Comparison of ENCODE assay signal across 20 cellular contexts in genomic region chr6:44285552-44286284, GRCh38. TPM values are rescaled to one million over a fixed set of nuclear protein-coding genes. Genes with fewer than 3 reads are reported as not detected.
A peak's percentile ranks its signal among the peaks of the same experiment; 100 is the strongest.
DNase-seq lines count a peak whose midpoint lies in the region; ATAC-seq, FAIRE-seq and TF ChIP-seq lines count a peak whose summit lies in the region.
"Had no signal": no experiment of that assay in that cellular context is flagged by ENCODE, and none has a peak within 500 bp of the region (broad histone marks: within the 10 kb centered on the region; RNA-seq: fewer than 3 reads in every experiment).

No MANE protein-coding gene starts in this region.

- H3K27me3 ChIP-seq in HepG2 (ENCODE audit: control insufficient read depth in 1 of 2, insufficient read depth in 2 of 2, low read length in 2 of 2) (peaks cover 1 to 75% of the 10 kb centered on the region in 2 experiments), right lobe of liver (no peaks in the 10 kb centered on the region)
- no peaks in the 10 kb centered on the region for H3K27me3 ChIP-seq in CD4-positive, alpha-beta memory T cell (ENCODE audit: insufficient read depth, low read length)

- peaks cover 47 to 55% of the 10 kb centered on the region in 2 donors for H3K27me3 Mint-ChIP-seq in CD4-positive, alpha-beta memory T cell

- H3K36me3 Mint-ChIP-seq in CD4-positive, alpha-beta memory T cell: no peaks in the 10 kb centered on the region
- H3K36me3 Mint-ChIP-seq: brain, natural killer cell had no signal

- 57% methylated on average over 25 of the region's 25 CpGs for WGBS in HepG2 (ENCODE audit: low lambda C conversion rate)
- WGBS in right lobe of liver (ENCODE audit: insufficient coverage, low coverage, low lambda C conversion rate, missing lambda C conversion rate): 68% methylated on average over 10 of the region's 25 CpGs

- in situ Hi-C loops in HepG2 (cut with HindIII; ENCODE audit: extremely low pct_ligation_motif_present, low pct_unique_long_range_greater_than_20kb): no loop called here

- DNase-seq in HepG2 (ENCODE audit: low spot score) (no peak), right lobe of liver (no peak), RPMI7951 (ENCODE audit: low read depth) (peak; percentile 34), epithelial cell of esophagus (ENCODE audit: low read depth) (peak; percentile 55), HCEC 1CT (no peak), HPDE6-E6E7 (ENCODE audit: extremely low spot score) (no peak), mucosa of descending colon (no peak)
- no peak for DNase-seq in CD4-positive, alpha-beta memory T cell
- DNase-seq: activated CD4-positive, alpha-beta memory T cell treated with anti-CD3 and anti-CD28 coated beads, Interleukin-2, amount 10 ng/mL, durations not matched to agents 7 days and 5 days; activated effector memory CD4-positive, alpha-beta T cell treated with Interleukin-2 at 50 U/mL for 16 hours; DMS79 treated with DMSO at 0.1 percent for 48 hours; effector memory CD4-positive, alpha-beta T cell; natural killer cell; retina; stimulated activated CD4-positive, alpha-beta T cell treated with anti-CD3 and anti-CD28 coated beads, Interleukin-4, amount 100 ng/mL, for 24 hours; upper lobe of right lung had no signal

- H3K4me1 ChIP-seq in HepG2 (ENCODE audit: insufficient read depth, low read length) (no peaks in the 10 kb centered on the region), right lobe of liver (no peaks in the 10 kb centered on the region), mucosa of descending colon (ENCODE audit: low read depth) (no peaks in the 10 kb centered on the region)
- no peaks in the 10 kb centered on the region for H3K4me1 ChIP-seq in CD4-positive, alpha-beta memory T cell (ENCODE audit: insufficient read depth, low read length)
- H3K4me1 ChIP-seq: upper lobe of right lung had no signal

- no peak for TF ChIP-seq RAD21 in HepG2 (CRISPR knock-in tag; IDR thresholded peaks at IDR 0.05)

- H3K4me3 ChIP-seq in HepG2 (replicated peaks in 1 of 3; ENCODE audit: insufficient read depth in 1 of 3, low read depth in 2 of 3, low read length in 3 of 3) (no peak overlapping the region), right lobe of liver (no peak overlapping the region), epithelial cell of esophagus (ENCODE audit: low read length) (no peak overlapping the region), mucosa of descending colon (no peak overlapping the region)
- no peak overlapping the region for H3K4me3 ChIP-seq in CD4-positive, alpha-beta memory T cell (ENCODE audit: low read length in 2 of 2)
- H3K4me3 ChIP-seq: upper lobe of right lung had no signal

- no peaks in the 10 kb centered on the region for H3K4me1 Mint-ChIP-seq in CD4-positive, alpha-beta memory T cell
- H3K4me1 Mint-ChIP-seq: activated CD4-positive, alpha-beta memory T cell treated with anti-CD3 and anti-CD28 coated beads, Interleukin-2, amount 10 ng/mL, durations not matched to agents 7 days and 5 days; B cell; natural killer cell; stimulated activated effector memory CD8-positive, alpha-beta T cell treated with anti-CD3 and anti-CD28 coated beads, Interleukin-12 subunit alpha, Interleukin-12 subunit beta, amount 100 ng/mL, for 72 hours had no signal

- H4K20me1 ChIP-seq in HepG2 (ENCODE audit: insufficient read depth, low read length): no peaks in the 10 kb centered on the region; the same call in 1 of the 2 replicates

- TF ChIP-seq POLR2A in HepG2 (IDR thresholded peaks at IDR 0.05; ENCODE audit: insufficient read depth in 1 of 2, low read depth in 2 of 2, low read length in 2 of 2) (no peak), right lobe of liver (IDR thresholded peaks at IDR 0.05) (no peak)

- H3K27ac Mint-ChIP-seq in CD4-positive, alpha-beta memory T cell: no peak overlapping the region
- H3K27ac Mint-ChIP-seq: activated CD4-positive, alpha-beta memory T cell treated with anti-CD3 and anti-CD28 coated beads, Interleukin-2, amount 10 ng/mL, durations not matched to agents 7 days and 5 days; B cell; natural killer cell; stimulated activated effector memory CD8-positive, alpha-beta T cell treated with anti-CD3 and anti-CD28 coated beads, Interleukin-12 subunit alpha, Interleukin-12 subunit beta, amount 100 ng/mL, for 72 hours had no signal

- intact Hi-C loops in HepG2 (cut with micrococcal nuclease; ENCODE audit: unreplicated experiment) (no loop called here), right lobe of liver (cut with DNase I) (no loop called here), mucosa of descending colon (cut with DNase I, micrococcal nuclease) (no loop called here)
- intact Hi-C loops in CD4-positive, alpha-beta memory T cell (cut with micrococcal nuclease): no loop called here

- H3K4me3 Mint-ChIP-seq in CD4-positive, alpha-beta memory T cell: no peak overlapping the region
- H3K4me3 Mint-ChIP-seq: activated CD4-positive, alpha-beta memory T cell treated with anti-CD3 and anti-CD28 coated beads, Interleukin-2, amount 10 ng/mL, durations not matched to agents 7 days and 5 days; B cell; brain; natural killer cell; stimulated activated effector memory CD8-positive, alpha-beta T cell treated with anti-CD3 and anti-CD28 coated beads, Interleukin-12 subunit alpha, Interleukin-12 subunit beta, amount 100 ng/mL, for 72 hours had no signal

- TF ChIP-seq CTCF in HepG2 (CRISPR knock-in tag; IDR thresholded peaks at IDR 0.05) (no peak), right lobe of liver (IDR thresholded peaks at IDR 0.05) (no peak), epithelial cell of esophagus (IDR thresholded peaks at IDR 0.05; ENCODE audit: insufficient read depth, low read depth, low read length, missing control alignments) (no peak), mucosa of descending colon (IDR thresholded peaks at IDR 0.05) (no peak)

- CTCF ChIA-PET in HepG2 (lab: Yijun Ruan, JAX; ENCODE audit: low intra/inter-chr PET ratio, low total read pairs): no interaction called here
- CTCF ChIA-PET in CD4-positive, alpha-beta memory T cell (lab: Charles Lee; ENCODE audit: partially characterized antibody): no interaction called here

- TF ChIP-seq EP300 in HepG2 (IDR thresholded peaks at IDR 0.05; ENCODE audit: low read depth in 2 of 2, low read length in 2 of 2) (no peak), HepG2 (CRISPR knock-in tag; IDR thresholded peaks at IDR 0.05; ENCODE audit: borderline replicate concordance) (no peak)

- H3K27ac ChIP-seq in HepG2 (ENCODE audit: extremely low read length, insufficient read depth, low read length): no peak overlapping the region
- no peak overlapping the region for H3K27ac ChIP-seq in right lobe of liver
- H3K27ac ChIP-seq in CD4-positive, alpha-beta memory T cell (ENCODE audit: low read depth, low read length): no peak overlapping the region
- H3K27ac ChIP-seq: upper lobe of right lung had no signal

- no TSS peak for BruUV-seq in HepG2 (replicated peaks; lab: Mats Ljungman, UMichigan)

- H3K9me3 Mint-ChIP-seq in CD4-positive, alpha-beta memory T cell: peaks cover 0 to 3% (median 0%) of the 10 kb centered on the region in 8 donors
- H3K9me3 Mint-ChIP-seq: activated CD4-positive, alpha-beta memory T cell treated with anti-CD3 and anti-CD28 coated beads, Interleukin-2, amount 10 ng/mL, durations not matched to agents 7 days and 5 days; natural killer cell; stimulated activated effector memory CD8-positive, alpha-beta T cell treated with anti-CD3 and anti-CD28 coated beads, Interleukin-12 subunit alpha, Interleukin-12 subunit beta, amount 100 ng/mL, for 72 hours had no signal

- no peak overlapping the region for H3K9ac ChIP-seq in HepG2 (ENCODE audit: insufficient read depth, low read depth, low read length)

- POLR2A ChIA-PET in HepG2 (lab: Yijun Ruan, JAX): no interaction called here
- POLR2A ChIA-PET in CD4-positive, alpha-beta memory T cell (lab: Charles Lee; ENCODE audit: partially characterized antibody): no interaction called here

- H3K36me3 ChIP-seq in HepG2 (replicated peaks in 1 of 2; ENCODE audit: control insufficient read depth in 1 of 2, insufficient read depth in 2 of 2, low read length in 2 of 2) (no peaks in the 10 kb centered on the region), right lobe of liver (no peaks in the 10 kb centered on the region), mucosa of descending colon (ENCODE audit: low read depth) (no peaks in the 10 kb centered on the region)
- H3K36me3 ChIP-seq in CD4-positive, alpha-beta memory T cell (ENCODE audit: insufficient read depth, low read length): no peaks in the 10 kb centered on the region
- H3K36me3 ChIP-seq: upper lobe of right lung had no signal

- ATAC-seq in HepG2: peak; percentile 36; the same call in 2 of the 3 replicates
- no peak for ATAC-seq in right lobe of liver
- no peak for ATAC-seq in mucosa of descending colon
- ATAC-seq: natural killer cell; stimulated activated effector memory CD8-positive, alpha-beta T cell treated with anti-CD3 and anti-CD28 coated beads, Interleukin-12 subunit alpha, Interleukin-12 subunit beta, amount 100 ng/mL, for 72 hours; upper lobe of right lung had no signal

- no peak for FAIRE-seq in HepG2 (lab: Jason Lieb, UNC)

- H3K79me2 ChIP-seq in HepG2 (ENCODE audit: insufficient read depth, low read length): no peaks in the 10 kb centered on the region

- H3K9me3 ChIP-seq in HepG2 (ENCODE audit: low read length) (no peaks in the 10 kb centered on the region), right lobe of liver (no peaks in the 10 kb centered on the region), mucosa of descending colon (no peaks in the 10 kb centered on the region)
- H3K9me3 ChIP-seq in CD4-positive, alpha-beta memory T cell (ENCODE audit: control insufficient read depth in 1 of 2, low read length in 2 of 2): no peaks in the 10 kb centered on the region
- H3K9me3 ChIP-seq: upper lobe of right lung had no signal

- H3K4me2 ChIP-seq in HepG2 (ENCODE audit: low read depth, low read length): no peak overlapping the region

- no peak overlapping the region for H2AFZ ChIP-seq in HepG2 (ENCODE audit: low read length)

RNA-seq across cellular contexts. Expression of gene TMEM151B, which starts 15.5 kb away (rescaled TPM):
- total RNA-seq in HepG2 (2016; rRNA removed; fragmentation: Illumina TruSeq; extraction: Trizol) (not detected in 2 replicates), right lobe of liver (not detected), mucosa of descending colon (1 to 10 TPM in 1 of 3 donors, under 1 TPM in 2; 0.17 to 1.4 (median 0.31) TPM)
- not detected in 2 replicates for total RNA-seq in HepG2 (2016; cell fraction: cytosol; rRNA removed; fragmentation: Illumina TruSeq; extraction: Trizol; ENCODE audit: low read depth)
- total RNA-seq in HepG2 (2016; cell fraction: insoluble cytoplasmic fraction; rRNA removed; fragmentation: Illumina TruSeq; extraction: Trizol): 0.06 TPM in 1 of 2 replicates, not detected in the other
- not detected in 2 replicates for total RNA-seq in HepG2 (2016; cell fraction: membrane; rRNA removed; fragmentation: Illumina TruSeq; extraction: Trizol)
- not detected in 2 replicates for total RNA-seq in HepG2 (2016; cell fraction: nucleus; rRNA removed; fragmentation: Illumina TruSeq; extraction: Trizol)
- 0.01 TPM in 1 of 2 replicates, not detected in the other for polyA plus RNA-seq in HepG2 (2011; rRNA removed)
- 0.01 TPM in 1 of 2 replicates, not detected in the other for polyA plus RNA-seq in HepG2 (2011; cell fraction: cytosol; rRNA removed)
- 0.02 TPM in 1 of 2 replicates, not detected in the other for polyA plus RNA-seq in HepG2 (2011; cell fraction: nucleus; rRNA removed)
- 0.19 TPM in 2 replicates for polyA plus RNA-seq in HepG2 (2012)
- polyA plus RNA-seq in HepG2 (2016; cell fraction: cytosol; fragmentation: Illumina TruSeq; extraction: Trizol; ENCODE audit: low read depth): not detected in 2 replicates
- not detected in 2 replicates for polyA plus RNA-seq in HepG2 (2016; cell fraction: insoluble cytoplasmic fraction; fragmentation: Illumina TruSeq; extraction: Trizol; ENCODE audit: low read depth)
- polyA plus RNA-seq in HepG2 (2016; cell fraction: membrane; fragmentation: Illumina TruSeq; extraction: Trizol; ENCODE audit: low read depth): not detected in 2 replicates
- not detected in 2 replicates for polyA plus RNA-seq in HepG2 (2016; cell fraction: nucleus; fragmentation: Illumina TruSeq; extraction: Trizol; ENCODE audit: insufficient read depth, low read depth)
- not detected in 2 replicates for polyA minus RNA-seq in HepG2 (2011; rRNA and poly(A)+ RNA removed; ENCODE audit: low replicate concordance)
- polyA minus RNA-seq in HepG2 (2011; cell fraction: cytosol; rRNA and poly(A)+ RNA removed): not detected in 2 replicates
- not detected in 2 replicates for polyA minus RNA-seq in HepG2 (2011; cell fraction: nucleus; rRNA and poly(A)+ RNA removed)
- 0.12 TPM in 1 of 2 replicates, not detected in the other for total RNA-seq in RPMI7951 (2014; rRNA removed; shearing (Covaris generic))
- not detected for total RNA-seq in CD4-positive, alpha-beta memory T cell
- not detected for polyA plus RNA-seq in CD4-positive, alpha-beta memory T cell
- total RNA-seq: activated CD4-positive, alpha-beta memory T cell treated with anti-CD3 and anti-CD28 coated beads, Interleukin-2, amount 10 ng/mL, durations not matched to agents 7 days and 5 days; glomerular endothelial cell; natural killer cell; upper lobe of right lung had no signal

RNA-seq across cellular contexts. Expression of gene NFKBIE, which starts 20.4 kb away (rescaled TPM):
- total RNA-seq in HepG2 (2016; rRNA removed; fragmentation: Illumina TruSeq; extraction: Trizol) (14.5 and 15.0 TPM in 2 replicates), right lobe of liver (10 to 100 TPM in 3 of 6 experiments, 1 to 10 TPM in 3; 2.5 to 30.2 (median 10.8) TPM), mucosa of descending colon (10 to 100 TPM in 2 of 3 donors, 1 to 10 TPM in 1; 8.7 to 13.4 (median 10.8) TPM)
- 5.3 and 5.4 TPM in 2 replicates for total RNA-seq in HepG2 (2016; cell fraction: cytosol; rRNA removed; fragmentation: Illumina TruSeq; extraction: Trizol; ENCODE audit: low read depth)
- 15.7 and 16.3 TPM in 2 replicates for total RNA-seq in HepG2 (2016; cell fraction: insoluble cytoplasmic fraction; rRNA removed; fragmentation: Illumina TruSeq; extraction: Trizol)
- total RNA-seq in HepG2 (2016; cell fraction: membrane; rRNA removed; fragmentation: Illumina TruSeq; extraction: Trizol): 10.7 and 10.8 TPM in 2 replicates
- 8.5 and 11.8 TPM in 2 replicates for total RNA-seq in HepG2 (2016; cell fraction: nucleus; rRNA removed; fragmentation: Illumina TruSeq; extraction: Trizol)
- 6.7 and 8.5 TPM in 2 replicates for polyA plus RNA-seq in HepG2 (2011; rRNA removed)
- polyA plus RNA-seq in HepG2 (2011; cell fraction: cytosol; rRNA removed): 7.7 and 9.3 TPM in 2 replicates
- polyA plus RNA-seq in HepG2 (2011; cell fraction: nucleus; rRNA removed): 11.7 and 15.6 TPM in 2 replicates
- polyA plus RNA-seq in HepG2 (2012): 7.1 TPM in 2 replicates
- polyA plus RNA-seq in HepG2 (2016; cell fraction: cytosol; fragmentation: Illumina TruSeq; extraction: Trizol; ENCODE audit: low read depth): 3.3 and 4.0 TPM in 2 replicates
- polyA plus RNA-seq in HepG2 (2016; cell fraction: insoluble cytoplasmic fraction; fragmentation: Illumina TruSeq; extraction: Trizol; ENCODE audit: low read depth): 14.6 and 14.8 TPM in 2 replicates
- 5.7 and 7.3 TPM in 2 replicates for polyA plus RNA-seq in HepG2 (2016; cell fraction: membrane; fragmentation: Illumina TruSeq; extraction: Trizol; ENCODE audit: low read depth)
- polyA plus RNA-seq in HepG2 (2016; cell fraction: nucleus; fragmentation: Illumina TruSeq; extraction: Trizol; ENCODE audit: insufficient read depth, low read depth): 14.2 and 16.3 TPM in 2 replicates
- polyA minus RNA-seq in HepG2 (2011; rRNA and poly(A)+ RNA removed; ENCODE audit: low replicate concordance): 3.3 and 10.9 TPM in 2 replicates
- 4.6 and 6.2 TPM in 2 replicates for polyA minus RNA-seq in HepG2 (2011; cell fraction: cytosol; rRNA and poly(A)+ RNA removed)
- polyA minus RNA-seq in HepG2 (2011; cell fraction: nucleus; rRNA and poly(A)+ RNA removed): 4.5 and 8.3 TPM in 2 replicates
- 14.7 and 23.0 TPM in 2 replicates for total RNA-seq in RPMI7951 (2014; rRNA removed; shearing (Covaris generic))
- total RNA-seq in CD4-positive, alpha-beta memory T cell: 10 to 100 TPM; 12.7 to 15.0 TPM
- 1 to 10 TPM; 8.0 to 8.3 TPM for polyA plus RNA-seq in CD4-positive, alpha-beta memory T cell

RNA-seq across cellular contexts. Expression of gene AARS2, which starts 27.4 kb away (rescaled TPM):
- 13.7 and 24.1 TPM in 2 replicates for total RNA-seq in HepG2 (2016; rRNA removed; fragmentation: Illumina TruSeq; extraction: Trizol)
- 6.5 and 8.6 TPM in 2 replicates for total RNA-seq in HepG2 (2016; cell fraction: cytosol; rRNA removed; fragmentation: Illumina TruSeq; extraction: Trizol; ENCODE audit: low read depth)
- total RNA-seq in HepG2 (2016; cell fraction: insoluble cytoplasmic fraction; rRNA removed; fragmentation: Illumina TruSeq; extraction: Trizol): 10.9 and 25.7 TPM in 2 replicates
- total RNA-seq in HepG2 (2016; cell fraction: membrane; rRNA removed; fragmentation: Illumina TruSeq; extraction: Trizol): 4.5 and 4.6 TPM in 2 replicates
- 23.2 and 25.2 TPM in 2 replicates for total RNA-seq in HepG2 (2016; cell fraction: nucleus; rRNA removed; fragmentation: Illumina TruSeq; extraction: Trizol)
- polyA plus RNA-seq in HepG2 (2011; rRNA removed): 7.5 and 8.3 TPM in 2 replicates
- polyA plus RNA-seq in HepG2 (2011; cell fraction: cytosol; rRNA removed): 4.3 and 6.6 TPM in 2 replicates
- 17.7 and 21.8 TPM in 2 replicates for polyA plus RNA-seq in HepG2 (2011; cell fraction: nucleus; rRNA removed)
- polyA plus RNA-seq in HepG2 (2012): 4.8 and 6.1 TPM in 2 replicates
- 0.89 and 0.94 TPM in 2 replicates for polyA plus RNA-seq in HepG2 (2016; cell fraction: cytosol; fragmentation: Illumina TruSeq; extraction: Trizol; ENCODE audit: low read depth)
- polyA plus RNA-seq in HepG2 (2016; cell fraction: insoluble cytoplasmic fraction; fragmentation: Illumina TruSeq; extraction: Trizol; ENCODE audit: low read depth): 7.2 and 9.1 TPM in 2 replicates
- 1.7 and 1.8 TPM in 2 replicates for polyA plus RNA-seq in HepG2 (2016; cell fraction: membrane; fragmentation: Illumina TruSeq; extraction: Trizol; ENCODE audit: low read depth)
- polyA plus RNA-seq in HepG2 (2016; cell fraction: nucleus; fragmentation: Illumina TruSeq; extraction: Trizol; ENCODE audit: insufficient read depth, low read depth): 27.7 and 30.3 TPM in 2 replicates
- 19.5 and 27.4 TPM in 2 replicates for polyA minus RNA-seq in HepG2 (2011; rRNA and poly(A)+ RNA removed; ENCODE audit: low replicate concordance)
- polyA minus RNA-seq in HepG2 (2011; cell fraction: cytosol; rRNA and poly(A)+ RNA removed): 5.3 and 5.6 TPM in 2 replicates
- 24.0 and 26.8 TPM in 2 replicates for polyA minus RNA-seq in HepG2 (2011; cell fraction: nucleus; rRNA and poly(A)+ RNA removed)
- 1 to 10 TPM; 5.5 to 9.8 (median 7.0) TPM for total RNA-seq in right lobe of liver
- 7.1 and 11.5 TPM in 2 replicates for total RNA-seq in RPMI7951 (2014; rRNA removed; shearing (Covaris generic))
- 10 to 100 TPM; 23.7 to 25.6 TPM for total RNA-seq in CD4-positive, alpha-beta memory T cell
- 10 to 100 TPM in 1 of 2 donors, 1 to 10 TPM in 1; 4.2 to 10.1 TPM for polyA plus RNA-seq in CD4-positive, alpha-beta memory T cell
- 10 to 100 TPM; 12.5 to 21.1 (median 15.9) TPM for total RNA-seq in mucosa of descending colon

RNA-seq across cellular contexts. Expression of gene SLC35B2, which starts 28.4 kb away (rescaled TPM):
- total RNA-seq in HepG2 (2016; rRNA removed; fragmentation: Illumina TruSeq; extraction: Trizol) (34.9 and 61.1 TPM in 2 replicates), right lobe of liver (10 to 100 TPM; 15.1 to 29.0 (median 20.9) TPM), mucosa of descending colon (10 to 100 TPM; 24.9 to 38.0 (median 31.6) TPM)
- total RNA-seq in HepG2 (2016; cell fraction: cytosol; rRNA removed; fragmentation: Illumina TruSeq; extraction: Trizol; ENCODE audit: low read depth): 21.2 and 24.1 TPM in 2 replicates
- 35.1 and 62.8 TPM in 2 replicates for total RNA-seq in HepG2 (2016; cell fraction: insoluble cytoplasmic fraction; rRNA removed; fragmentation: Illumina TruSeq; extraction: Trizol)
- 44.9 and 53.8 TPM in 2 replicates for total RNA-seq in HepG2 (2016; cell fraction: membrane; rRNA removed; fragmentation: Illumina TruSeq; extraction: Trizol)
- total RNA-seq in HepG2 (2016; cell fraction: nucleus; rRNA removed; fragmentation: Illumina TruSeq; extraction: Trizol): 56.1 and 63.9 TPM in 2 replicates
- 148 and 168 TPM in 2 replicates for polyA plus RNA-seq in HepG2 (2011; rRNA removed)
- 139 and 176 TPM in 2 replicates for polyA plus RNA-seq in HepG2 (2011; cell fraction: cytosol; rRNA removed)
- polyA plus RNA-seq in HepG2 (2011; cell fraction: nucleus; rRNA removed): 99.4 and 112 TPM in 2 replicates
- 54.8 and 61.1 TPM in 2 replicates for polyA plus RNA-seq in HepG2 (2012)
- 26.8 and 34.1 TPM in 2 replicates for polyA plus RNA-seq in HepG2 (2016; cell fraction: cytosol; fragmentation: Illumina TruSeq; extraction: Trizol; ENCODE audit: low read depth)
- polyA plus RNA-seq in HepG2 (2016; cell fraction: insoluble cytoplasmic fraction; fragmentation: Illumina TruSeq; extraction: Trizol; ENCODE audit: low read depth): 41.4 and 43.9 TPM in 2 replicates
- polyA plus RNA-seq in HepG2 (2016; cell fraction: membrane; fragmentation: Illumina TruSeq; extraction: Trizol; ENCODE audit: low read depth): 45.2 and 53.5 TPM in 2 replicates
- polyA plus RNA-seq in HepG2 (2016; cell fraction: nucleus; fragmentation: Illumina TruSeq; extraction: Trizol; ENCODE audit: insufficient read depth, low read depth): 95.9 and 97.5 TPM in 2 replicates
- polyA minus RNA-seq in HepG2 (2011; rRNA and poly(A)+ RNA removed; ENCODE audit: low replicate concordance): 148 and 221 TPM in 2 replicates
- 47.0 and 47.4 TPM in 2 replicates for polyA minus RNA-seq in HepG2 (2011; cell fraction: cytosol; rRNA and poly(A)+ RNA removed)
- 26.1 and 26.9 TPM in 2 replicates for polyA minus RNA-seq in HepG2 (2011; cell fraction: nucleus; rRNA and poly(A)+ RNA removed)
- total RNA-seq in RPMI7951 (2014; rRNA removed; shearing (Covaris generic)): 86.2 and 101 TPM in 2 replicates
- total RNA-seq in CD4-positive, alpha-beta memory T cell: 10 to 100 TPM; 20.7 to 20.9 TPM
- polyA plus RNA-seq in CD4-positive, alpha-beta memory T cell: 10 to 100 TPM; 41.6 to 65.3 TPM

RNA-seq across cellular contexts. Expression of gene HSP90AB1, which starts 38.8 kb away (rescaled TPM):
- total RNA-seq in HepG2 (2016; rRNA removed; fragmentation: Illumina TruSeq; extraction: Trizol): 1,472 and 2,212 TPM in 2 replicates
- total RNA-seq in HepG2 (2016; cell fraction: cytosol; rRNA removed; fragmentation: Illumina TruSeq; extraction: Trizol; ENCODE audit: low read depth): 123 and 155 TPM in 2 replicates
- total RNA-seq in HepG2 (2016; cell fraction: insoluble cytoplasmic fraction; rRNA removed; fragmentation: Illumina TruSeq; extraction: Trizol): 1,508 and 1,964 TPM in 2 replicates
- total RNA-seq in HepG2 (2016; cell fraction: membrane; rRNA removed; fragmentation: Illumina TruSeq; extraction: Trizol): 383 and 490 TPM in 2 replicates
- total RNA-seq in HepG2 (2016; cell fraction: nucleus; rRNA removed; fragmentation: Illumina TruSeq; extraction: Trizol): 1,014 and 1,081 TPM in 2 replicates
- 1,076 and 1,325 TPM in 2 replicates for polyA plus RNA-seq in HepG2 (2011; rRNA removed)
- polyA plus RNA-seq in HepG2 (2011; cell fraction: cytosol; rRNA removed): 1,072 and 1,224 TPM in 2 replicates
- polyA plus RNA-seq in HepG2 (2011; cell fraction: nucleus; rRNA removed): 279 and 406 TPM in 2 replicates
- polyA plus RNA-seq in HepG2 (2012): 1,683 and 1,883 TPM in 2 replicates
- polyA plus RNA-seq in HepG2 (2016; cell fraction: cytosol; fragmentation: Illumina TruSeq; extraction: Trizol; ENCODE audit: low read depth): 155 and 188 TPM in 2 replicates
- polyA plus RNA-seq in HepG2 (2016; cell fraction: insoluble cytoplasmic fraction; fragmentation: Illumina TruSeq; extraction: Trizol; ENCODE audit: low read depth): 2,023 and 2,380 TPM in 2 replicates
- 336 and 456 TPM in 2 replicates for polyA plus RNA-seq in HepG2 (2016; cell fraction: membrane; fragmentation: Illumina TruSeq; extraction: Trizol; ENCODE audit: low read depth)
- polyA plus RNA-seq in HepG2 (2016; cell fraction: nucleus; fragmentation: Illumina TruSeq; extraction: Trizol; ENCODE audit: insufficient read depth, low read depth): 1,245 and 1,272 TPM in 2 replicates
- 1,001 and 1,123 TPM in 2 replicates for polyA minus RNA-seq in HepG2 (2011; rRNA and poly(A)+ RNA removed; ENCODE audit: low replicate concordance)
- 1,091 and 1,101 TPM in 2 replicates for polyA minus RNA-seq in HepG2 (2011; cell fraction: cytosol; rRNA and poly(A)+ RNA removed)
- polyA minus RNA-seq in HepG2 (2011; cell fraction: nucleus; rRNA and poly(A)+ RNA removed): 271 and 440 TPM in 2 replicates
- total RNA-seq in right lobe of liver: 100 to 1,000 TPM; 183 to 566 (median 345) TPM
- total RNA-seq in RPMI7951 (2014; rRNA removed; shearing (Covaris generic)): 984 and 1,201 TPM in 2 replicates
- total RNA-seq in CD4-positive, alpha-beta memory T cell: 100 to 1,000 TPM; 303 to 324 TPM
- polyA plus RNA-seq in CD4-positive, alpha-beta memory T cell: 100 to 1,000 TPM; 384 to 432 TPM
- total RNA-seq in mucosa of descending colon: 100 to 1,000 TPM; 322 to 593 (median 399) TPM

Comparison
In these comparisons a context has a peak if more than half of its experiments do, and no peak if none do; other contexts are left out.
1. DNase-seq: peak in RPMI7951 (single experiment) and epithelial cell of esophagus (single experiment); none in HepG2 (single experiment), right lobe of liver (0 of 3), HCEC 1CT (single experiment), HPDE6-E6E7 (single experiment), CD4-positive, alpha-beta memory T cell (0 of 5) and mucosa of descending colon (0 of 3).